ENCODE assay signal across 8 cellular contexts in the genomic region with DNA sequence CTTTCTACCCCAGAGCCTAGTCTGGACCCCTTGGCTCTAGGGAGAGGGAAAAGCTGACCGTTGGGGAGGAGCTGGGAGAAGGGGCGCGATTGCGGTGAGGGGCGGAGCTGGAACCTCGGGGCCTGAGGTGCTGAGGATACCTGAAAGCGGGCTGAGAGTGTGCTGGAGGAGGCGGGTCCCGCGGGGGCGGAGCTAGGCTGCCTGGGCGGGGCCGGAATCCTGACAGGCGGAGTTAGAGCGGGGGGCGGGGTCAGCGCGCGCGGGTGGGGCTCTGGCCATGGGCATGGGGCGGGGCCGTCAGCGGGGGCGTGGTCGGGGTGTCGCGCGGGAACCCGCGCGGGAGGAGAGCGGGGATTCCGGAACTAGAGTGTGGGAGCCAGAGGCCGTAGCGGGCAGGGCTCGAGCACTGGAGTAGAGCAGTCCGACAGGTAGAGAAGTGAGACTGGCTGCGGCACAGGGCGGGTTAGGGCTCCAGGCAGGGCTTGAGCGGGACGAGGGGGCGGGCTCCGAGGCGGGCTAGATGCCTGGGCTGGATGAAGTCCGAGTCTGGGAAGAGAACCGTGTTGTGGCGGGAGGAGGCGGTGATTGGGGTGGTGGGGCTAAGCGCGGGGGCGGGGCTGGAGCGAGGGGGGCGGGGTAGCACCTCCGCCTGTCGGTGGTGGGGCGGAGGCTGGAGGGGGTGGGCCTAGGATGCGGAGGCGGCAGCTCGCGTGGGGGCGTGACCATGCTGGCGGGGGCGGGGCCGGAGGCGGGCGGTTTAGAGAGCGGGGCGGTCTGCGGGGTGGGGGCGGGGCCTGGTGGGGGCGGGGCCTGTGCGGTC. TPM values are rescaled to one million over a fixed set of nuclear protein-coding genes. Genes with fewer than 3 reads are reported as not detected.
DNase-seq lines count a peak whose midpoint lies in the region; ATAC-seq and TF ChIP-seq lines count a peak whose summit lies in the region.

A gene (plus strand): TSS at position 815 of the 820 bp plus-strand sequence. CDS start 35 bp downstream, outside the sequence.

- peak within 1 kb of the TSS; percentile 97 for H3K27ac Mint-ChIP-seq in chondrocyte (ENCODE audit: unreplicated experiment)

- H3K4me3 Mint-ChIP-seq in chondrocyte (ENCODE audit: unreplicated experiment), result peak within 1 kb of the TSS; percentile 86

- TF ChIP-seq CTCF in AG09309 (IDR thresholded peaks at IDR 0.05; ENCODE audit: control insufficient read depth, insufficient read depth, low read depth, low read length, missing control alignments), result no peak
- TF ChIP-seq CTCF in chondrocyte (IDR thresholded peaks at IDR 0.05), result no peak

- ATAC-seq in GM19035 (IDR thresholded peaks at IDR 0.05; ENCODE audit: unreplicated experiment) (peak; percentile 58), HG03432 (IDR thresholded peaks at IDR 0.05; ENCODE audit: unreplicated experiment) (peak; percentile 55), left colon (peak; percentile 81)

- no peaks in the 10 kb centered on the region for H3K9me3 Mint-ChIP-seq in chondrocyte (ENCODE audit: low read depth)

- H3K27me3 Mint-ChIP-seq in chondrocyte (ENCODE audit: low read depth), result no peaks in the 10 kb centered on the region

- peaks cover 49% of the 10 kb centered on the region for H3K4me1 Mint-ChIP-seq in chondrocyte (ENCODE audit: low read depth)

- peak within 1 kb of the TSS; percentile 69 for H3K4me3 ChIP-seq in AG09309 (ENCODE audit: control insufficient read depth, low read depth, low read length)

- peak; percentile 52 for DNase-seq in AG09309 (ENCODE audit: low read depth)
- DNase-seq in NCI-H524 (lab: John Stamatoyannopoulos, UW), result peak; percentile 74 to 87
- peak; percentile 100 for DNase-seq in activated CD4-positive, alpha-beta T cell treated with anti-CD3 and anti-CD28 coated beads for 24 hours (ENCODE audit: low read depth in 2 of 2)
- no peak for DNase-seq in chondrocyte (ENCODE audit: low spot score)
- peak; percentile 97 to 100 for DNase-seq in left colon
- peak; percentile 100 for DNase-seq in stimulated activated CD4-positive, alpha-beta T cell treated with anti-CD3 and anti-CD28 coated beads, Interleukin-1b, Interleukin-23, amount 100 ng/mL, for 24 hours (ENCODE audit: low read depth in 4 of 4, low spot score in 1 of 4)

- intact Hi-C loops in left colon (cut with DNase I, micrococcal nuclease), result no loop called here

- peaks cover 16% of the 10 kb centered on the region for H3K36me3 Mint-ChIP-seq in chondrocyte (ENCODE audit: low read depth)

RNA-seq across cellular contexts. Expression of the gene that starts here (rescaled TPM):
- total RNA-seq in chondrocyte, result 25.6 to 31.1 TPM (median 28.8 TPM) in 3 replicates
- total RNA-seq in left colon, result 10 to 100 TPM; 13.9 to 14.1 TPM
